ENCODE assay signal across 19 cellular contexts in genomic region chr2:45886229-45886663, GRCh38.
A peak's percentile ranks its signal among the peaks of the same experiment; 100 is the strongest.
DNase-seq lines count a peak whose midpoint lies in the region; ATAC-seq and TF ChIP-seq lines count a peak whose summit lies in the region.
"Had no signal": no experiment of that assay in that cellular context is flagged by ENCODE, and none has a peak within 500 bp of the region (broad histone marks: within the 10 kb centered on the region; RNA-seq: fewer than 3 reads in every experiment).

No MANE protein-coding gene starts in this region.

- DNase-seq in Karpas-422 = peak; percentile 65
- peak; percentile 95 for DNase-seq in fibroblast of villous mesenchyme (ENCODE audit: low read depth)
- DNase-seq in HCEC 1CT = no peak
- no peak for DNase-seq in NCI-H748 treated with DMSO at 0.1 percent for 48 hours (lab: John Stamatoyannopoulos, UW)
- DNase-seq: activated CD4-positive, alpha-beta T cell treated with anti-CD3 and anti-CD28 coated beads for 48 hours; activated naive CD8-positive, alpha-beta T cell treated with anti-CD3 and anti-CD28 coated beads, Interleukin-2, amount 50 U/mL, for 24 hours; AML-193; caudate nucleus; effector memory CD8-positive, alpha-beta T cell; foreskin keratinocyte; KBM-7; NCI-H1436; NCI-H226; stimulated activated naive CD8-positive, alpha-beta T cell treated with anti-CD3 and anti-CD28 coated beads, Interleukin-15, Interleukin-2, amounts not matched to agents 100 U/mL and 50 U/mL, for 24 hours had no signal

- H3K27me3 ChIP-seq in BLaER1 = no peaks in the 10 kb centered on the region
- H3K27me3 ChIP-seq in Karpas-422 (ENCODE audit: low read length) = no peaks in the 10 kb centered on the region
- no peaks in the 10 kb centered on the region for H3K27me3 ChIP-seq in parathyroid adenoma (ENCODE audit: control insufficient read depth, insufficient read depth, low read length)
- H3K27me3 ChIP-seq: foreskin keratinocyte, SJSA1 had no signal

- peaks cover 97% of the 10 kb centered on the region for H3K79me2 ChIP-seq in Karpas-422 (ENCODE audit: low read length)
- peaks cover 22% of the 10 kb centered on the region for H3K79me2 ChIP-seq in parathyroid adenoma

- no peak for ATAC-seq in HG02938 (IDR thresholded peaks at IDR 0.05; ENCODE audit: unreplicated experiment)
- ATAC-seq in HG02678 (IDR thresholded peaks at IDR 0.05; ENCODE audit: unreplicated experiment) = no peak
- ATAC-seq: activated naive CD8-positive, alpha-beta T cell treated with anti-CD3 and anti-CD28 coated beads, Interleukin-2, amount 50 U/mL, for 24 hours; effector memory CD8-positive, alpha-beta T cell; foreskin keratinocyte; stimulated activated naive CD8-positive, alpha-beta T cell treated with anti-CD3 and anti-CD28 coated beads, Interleukin-15, Interleukin-2, amounts not matched to agents 100 U/mL and 50 U/mL, for 24 hours had no signal

- H3K9ac ChIP-seq in BLaER1 (no peak overlapping the region), Karpas-422 (ENCODE audit: low read length) (peak overlapping the region; percentile 64), parathyroid adenoma (no peak overlapping the region)

- H3K4me1 ChIP-seq in BLaER1 (peaks cover 89% of the 10 kb centered on the region), Karpas-422 (ENCODE audit: low read length) (peaks cover 93% of the 10 kb centered on the region), parathyroid adenoma (peaks cover 70% of the 10 kb centered on the region)
- H3K4me1 ChIP-seq: foreskin keratinocyte, SJSA1 had no signal

- H3K4me3 ChIP-seq in BLaER1 (no peak overlapping the region), Karpas-422 (ENCODE audit: low read length) (no peak overlapping the region; the same call in 1 of the 2 replicates), fibroblast of villous mesenchyme (ENCODE audit: low read depth, low read length) (no peak overlapping the region), parathyroid adenoma (ENCODE audit: low read depth, low read length) (no peak overlapping the region)
- H3K4me3 ChIP-seq: SJSA1 had no signal

- no peak overlapping the region for H2AFZ ChIP-seq in Karpas-422 (ENCODE audit: low read length)
- no peak overlapping the region for H2AFZ ChIP-seq in parathyroid adenoma

- H3K4me2 ChIP-seq in BLaER1 (peak overlapping the region; percentile 59), Karpas-422 (ENCODE audit: low read depth, low read length, poor library complexity, severe bottlenecking) (peak overlapping the region; percentile 63), parathyroid adenoma (ENCODE audit: low read length) (no peak overlapping the region)

- H3K27ac ChIP-seq in BLaER1 (peak overlapping the region; percentile 15; the same call in 1 of the 2 replicates), Karpas-422 (ENCODE audit: low read length) (peak overlapping the region; percentile 97), parathyroid adenoma (peak overlapping the region; percentile 68)
- H3K27ac ChIP-seq: foreskin keratinocyte, SJSA1 had no signal

- TF ChIP-seq CTCF in fibroblast of villous mesenchyme (IDR thresholded peaks at IDR 0.05; ENCODE audit: insufficient read depth, low read depth, low read length) (no peak), parathyroid adenoma (IDR thresholded peaks at IDR 0.05) (no peak)

- H3K9me2 ChIP-seq in Karpas-422 (replicated peaks; ENCODE audit: insufficient read depth, low read length) = no peaks in the 10 kb centered on the region

- H4K20me1 ChIP-seq in BLaER1 (peaks cover 99% of the 10 kb centered on the region), Karpas-422 (ENCODE audit: insufficient read depth, low read depth, low read length) (no peaks in the 10 kb centered on the region)

- peaks cover 28% of the 10 kb centered on the region for H3K36me3 ChIP-seq in BLaER1
- no peaks in the 10 kb centered on the region for H3K36me3 ChIP-seq in Karpas-422 (ENCODE audit: insufficient read depth, low read length)
- H3K36me3 ChIP-seq in parathyroid adenoma (ENCODE audit: control insufficient read depth, insufficient read depth, low read length) = no peaks in the 10 kb centered on the region
- H3K36me3 ChIP-seq: SJSA1 had no signal

- H3K9me3 ChIP-seq in BLaER1 (no peaks in the 10 kb centered on the region), Karpas-422 (ENCODE audit: low read length) (no peaks in the 10 kb centered on the region), parathyroid adenoma (ENCODE audit: control insufficient read depth, low read length) (no peaks in the 10 kb centered on the region)
- H3K9me3 ChIP-seq: SJSA1 had no signal

Comparison
In these comparisons a context has a peak if more than half of its experiments do, and no peak if none do; other contexts are left out.
1. H3K27ac ChIP-seq: peak in every context shown above with its lines; median percentile 97 in Karpas-422; 68 in parathyroid adenoma; 15 in BLaER1.
2. DNase-seq: peak in Karpas-422 (single experiment) and fibroblast of villous mesenchyme (single experiment); none in HCEC 1CT (single experiment) and NCI-H748 treated with DMSO at 0.1 percent for 48 hours (single experiment).